ENCODE assay signal across 16 cellular contexts in genomic region chr3:117722856-117723255, GRCh38.
A peak's percentile ranks its signal among the peaks of the same experiment; 100 is the strongest.
DNase-seq lines count a peak whose midpoint lies in the region; ATAC-seq, FAIRE-seq and TF ChIP-seq lines count a peak whose summit lies in the region.
"Had no signal": no experiment of that assay in that cellular context is flagged by ENCODE, and none has a peak within 500 bp of the region (broad histone marks: within the 10 kb centered on the region; RNA-seq: fewer than 3 reads in every experiment).

No MANE protein-coding gene starts in this region.

- DNase-seq in NOMO-1 treated with DMSO at 0.1 percent for 48 hours (lab: John Stamatoyannopoulos, UW; ENCODE audit: unreplicated experiment) (peak; percentile 94), naive B cell (no peak), ureter (ENCODE audit: low spot score) (no peak), coronary artery (ENCODE audit: low spot score) (no peak), GM19239 (ENCODE audit: insufficient read length, low spot score) (no peak)
- DNase-seq: activated CD4-positive, alpha-beta T cell treated with anti-CD3 and anti-CD28 coated beads for 4 hours; activated T-cell treated with anti-CD3 and anti-CD28 coated beads, Interleukin-2, amount 50 U/mL, for 4 hours; nephron progenitor cell; PC-9; stimulated activated naive CD4-positive, alpha-beta T cell treated with Interleukin-2 at 50 U/mL for 16 hours had no signal

- no peak for FAIRE-seq in GM19239 (lab: Jason Lieb, UNC)
- FAIRE-seq: colon had no signal

- H3K9me3 Mint-ChIP-seq in naive B cell = peaks cover 0 to 1% (median 0%) of the 10 kb centered on the region in 7 donors

- H3K4me1 Mint-ChIP-seq in naive B cell = peaks cover 0 to 6% (median 0%) of the 10 kb centered on the region in 3 donors
- H3K4me1 Mint-ChIP-seq: nephron progenitor cell had no signal

- no peaks in the 10 kb centered on the region for H3K36me3 Mint-ChIP-seq in naive B cell

- no peak overlapping the region for H3K4me3 Mint-ChIP-seq in naive B cell
- H3K4me3 Mint-ChIP-seq: activated T-cell treated with anti-CD3 and anti-CD28 coated beads, Interleukin-2, amount 50 U/mL, for 4 hours; nephron progenitor cell had no signal

- no peak overlapping the region for H3K4me3 ChIP-seq in coronary artery
- H3K4me3 ChIP-seq: PC-9, right atrium auricular region had no signal

- no peak overlapping the region for H3K27ac ChIP-seq in coronary artery
- H3K27ac ChIP-seq: C4-2B, PC-9, right atrium auricular region had no signal

- H3K27me3 Mint-ChIP-seq in naive B cell = no peaks in the 10 kb centered on the region

- peak overlapping the region in 2 of 6 donors; percentile 24 to 83 for H3K27ac Mint-ChIP-seq in naive B cell
- H3K27ac Mint-ChIP-seq: nephron progenitor cell had no signal

- TF ChIP-seq CTCF in coronary artery (IDR thresholded peaks at IDR 0.05) = no peak

- ATAC-seq in GM18508 (IDR thresholded peaks at IDR 0.05; ENCODE audit: insufficient read depth, unreplicated experiment) (peak; percentile 42), HG02798 (IDR thresholded peaks at IDR 0.05; ENCODE audit: poor library complexity, unreplicated experiment) (peak; percentile 43), naive B cell (ENCODE audit: low read depth in 2 of 2) (peak; percentile 77 to 78)
- ATAC-seq: activated T-cell treated with anti-CD3 and anti-CD28 coated beads, Interleukin-2, amount 50 U/mL, for 4 hours; left lobe of liver had no signal
